Comparison of ENCODE assay signal across 1 cellular context in genomic region chr4:76740192-76740591, GRCh38.
TF ChIP-seq lines count a peak whose summit lies in the region.

No MANE protein-coding gene starts in this region.

TF ChIP-seq in IMR-90, 13 proteins besides CTCF, POLR2A, EP300 and RAD21 (continued from another document):
- TF ChIP-seq MAFK (IDR thresholded peaks at IDR 0.05; ENCODE audit: low read depth, low read length), result no peak
- TF ChIP-seq RCOR1 (IDR thresholded peaks at IDR 0.05; ENCODE audit: insufficient replicate concordance, low read length), result no peak
